In genomic region chr1:29291756-29292155, GRCh38 we compare ENCODE assay signal across 30 cellular contexts. TPM values are rescaled to one million over a fixed set of nuclear protein-coding genes. Genes with fewer than 3 reads are reported as not detected.
"Had no signal": no experiment of that assay in that cellular context is flagged by ENCODE, and none has a peak within 500 bp of the region (broad histone marks: within the 10 kb centered on the region; RNA-seq: fewer than 3 reads in every experiment).

No MANE protein-coding gene starts in this region.

- H3K36me3 ChIP-seq: neutrophil, ovary, right lobe of liver, spleen, thyroid gland had no signal

- H3K9me3 ChIP-seq: neutrophil, ovary, psoas muscle, right lobe of liver, spleen, stomach, thoracic aorta, thyroid gland, tibial nerve, upper lobe of left lung, vagina had no signal

- FAIRE-seq: urothelium cell line had no signal

- H3K4me3 Mint-ChIP-seq: naive thymus-derived CD4-positive, alpha-beta T cell; natural killer cell; nephron; neural progenitor cell; stimulated activated effector memory CD8-positive, alpha-beta T cell treated with anti-CD3 and anti-CD28 coated beads, Interleukin-12 subunit alpha, Interleukin-12 subunit beta, amount 100 ng/mL, for 72 hours; stimulated activated naive B cell treated with anti-CD40 and anti-IgM and Interleukin-4, amounts not matched to agents 10 μg/mL and 1 μg/mL and 100 μg/mL, for 72 hours; stimulated activated naive CD8-positive, alpha-beta T cell treated with anti-CD3 and anti-CD28 coated beads, Interleukin-15, Interleukin-2, amounts not matched to agents 100 ng/mL and 50 ng/mL, for 24 hours had no signal

- H3K9me3 Mint-ChIP-seq: naive thymus-derived CD4-positive, alpha-beta T cell; natural killer cell; nephron; neural progenitor cell; stimulated activated effector memory CD8-positive, alpha-beta T cell treated with anti-CD3 and anti-CD28 coated beads, Interleukin-12 subunit alpha, Interleukin-12 subunit beta, amount 100 ng/mL, for 72 hours; stimulated activated naive CD8-positive, alpha-beta T cell treated with anti-CD3 and anti-CD28 coated beads, Interleukin-15, Interleukin-2, amounts not matched to agents 100 ng/mL and 50 ng/mL, for 24 hours had no signal

- H3K36me3 Mint-ChIP-seq: naive thymus-derived CD4-positive, alpha-beta T cell; natural killer cell; stimulated activated effector memory CD8-positive, alpha-beta T cell treated with anti-CD3 and anti-CD28 coated beads, Interleukin-12 subunit alpha, Interleukin-12 subunit beta, amount 100 ng/mL, for 72 hours; stimulated activated naive B cell treated with anti-CD40 and anti-IgM and Interleukin-4, amounts not matched to agents 10 μg/mL and 1 μg/mL and 100 μg/mL, for 72 hours had no signal

- H3K9ac ChIP-seq: neural progenitor cell, parathyroid adenoma had no signal

- H3K4me2 ChIP-seq: neural progenitor cell, smooth muscle cell had no signal

- H3K27me3 ChIP-seq: neural progenitor cell, neutrophil, ovary, right lobe of liver, stomach, thyroid gland, tibial nerve, upper lobe of left lung, vagina had no signal

- H3K4me3 ChIP-seq: neural progenitor cell, ovary, psoas muscle, right lobe of liver, skin epidermis, smooth muscle cell, spleen, stomach, thoracic aorta, thyroid gland, tibial nerve, upper lobe of left lung, vagina had no signal

- H3K27me3 Mint-ChIP-seq: progenitor cell of endocrine pancreas had no signal

- ATAC-seq: naive thymus-derived CD4-positive, alpha-beta T cell; natural killer cell; psoas muscle; right lobe of liver; stimulated activated effector memory CD8-positive, alpha-beta T cell treated with anti-CD3 and anti-CD28 coated beads, Interleukin-12 subunit alpha, Interleukin-12 subunit beta, amount 100 ng/mL, for 72 hours; stimulated activated naive B cell treated with anti-CD40 and anti-IgM and Interleukin-4, amounts not matched to agents 10 μg/mL and 1 μg/mL and 100 μg/mL, for 72 hours had no signal

- DNase-seq: naive thymus-derived CD4-positive, alpha-beta T cell; natural killer cell; nucleus accumbens; ovary; psoas muscle; right cardiac atrium; right lobe of liver; spleen; stimulated activated CD4-positive, alpha-beta T cell treated with anti-CD3 and anti-CD28 coated beads, Interleukin-12 subunit alpha, Interleukin-12 subunit beta, amount 100 ng/mL, for 4 hours; stimulated activated CD4-positive, alpha-beta T cell treated with anti-CD3 and anti-CD28 coated beads, Interleukin-1b, Interleukin-23, amount 100 ng/mL, for 48 hours; stimulated activated CD4-positive, alpha-beta T cell treated with anti-CD3 and anti-CD28 coated beads, Interleukin-4, amount 100 ng/mL, for 24 hours; stimulated activated naive B cell treated with anti-CD40 and anti-IgM and Interleukin-4, amounts not matched to agents 10 μg/mL and 1 μg/mL and 100 μg/mL, for 72 hours; stimulated activated naive CD4-positive, alpha-beta T cell treated with Interleukin-2 at 50 U/mL for 16 hours; stomach; thyroid gland; trophoblast cell; upper lobe of left lung had no signal

- H2AFZ ChIP-seq: neural progenitor cell, parathyroid adenoma had no signal

- H3K4me1 ChIP-seq: neural progenitor cell, parathyroid adenoma, psoas muscle, right lobe of liver, thyroid gland, upper lobe of left lung, vagina had no signal

- H3K27ac ChIP-seq: neural progenitor cell, neutrophil, ovary, parathyroid adenoma, psoas muscle, right lobe of liver, skin epidermis, spleen, stomach, thoracic aorta, thyroid gland, tibial nerve, upper lobe of left lung, vagina had no signal

- H3K79me2 ChIP-seq: parathyroid adenoma had no signal

- H3K27ac Mint-ChIP-seq: naive thymus-derived CD4-positive, alpha-beta T cell; natural killer cell; nephron; progenitor cell of endocrine pancreas; stimulated activated naive B cell treated with anti-CD40 and anti-IgM and Interleukin-4, amounts not matched to agents 10 μg/mL and 1 μg/mL and 100 μg/mL, for 72 hours; stimulated activated naive CD8-positive, alpha-beta T cell treated with anti-CD3 and anti-CD28 coated beads, Interleukin-15, Interleukin-2, amounts not matched to agents 100 ng/mL and 50 ng/mL, for 24 hours had no signal

- H3K4me1 Mint-ChIP-seq: natural killer cell; nephron; stimulated activated effector memory CD8-positive, alpha-beta T cell treated with anti-CD3 and anti-CD28 coated beads, Interleukin-12 subunit alpha, Interleukin-12 subunit beta, amount 100 ng/mL, for 72 hours had no signal

RNA-seq across cellular contexts. Expression of gene PTPRU, which starts 55.4 kb away (rescaled TPM):
- polyA plus RNA-seq: naive thymus-derived CD4-positive, alpha-beta T cell had no signal
